11 cellular contexts compared by ENCODE assay signal in genomic region chr11:9138133-9138453, GRCh38. TPM values are rescaled to one million over a fixed set of nuclear protein-coding genes. Genes with fewer than 3 reads are reported as not detected.
DNase-seq lines count a peak whose midpoint lies in the region; ATAC-seq, FAIRE-seq and TF ChIP-seq lines count a peak whose summit lies in the region.
"Had no signal": no experiment of that assay in that cellular context is flagged by ENCODE, and none has a peak within 500 bp of the region (broad histone marks: within the 10 kb centered on the region; RNA-seq: fewer than 3 reads in every experiment).

No MANE protein-coding gene starts in this region.

- POLR2A ChIA-PET in GM12878 (lab: Charles Lee): interaction anchor here (0.8 kb wide), 1 partner anchor 221 kb away, joined by 3 read pairs; no protein-coding TSS in a partner anchor

- no TSS peak for BruUV-seq in GM12878 (replicated peaks; lab: Mats Ljungman, UMichigan)

- no peaks in the 10 kb centered on the region for H3K27me3 ChIP-seq in GM12878 (replicated peaks in 1 of 2; ENCODE audit: control insufficient read depth in 2 of 2, insufficient read depth in 2 of 2, low read length in 1 of 2)
- H3K27me3 ChIP-seq in prostate gland (replicated peaks; ENCODE audit: insufficient read depth): no peaks in the 10 kb centered on the region
- H3K27me3 ChIP-seq in uterus: no peaks in the 10 kb centered on the region
- H3K27me3 ChIP-seq: heart right ventricle had no signal

- H3K4me1 ChIP-seq in GM12878 (ENCODE audit: control insufficient read depth, insufficient read depth, low read length) (no peaks in the 10 kb centered on the region), prostate gland (replicated peaks) (peaks cover 32% of the 10 kb centered on the region), uterus (no peaks in the 10 kb centered on the region)

- DNase-seq in NCI-H526 (lab: John Stamatoyannopoulos, UW) (peak; percentile 38 to 64), NCI-H526 treated with DMSO at 0.1 percent for 48 hours (lab: John Stamatoyannopoulos, UW) (no peak), NCI-H128 (lab: John Stamatoyannopoulos, UW; ENCODE audit: unreplicated experiment) (peak; percentile 80), GM12878 (ENCODE audit: low read depth, low spot score) (no peak), prostate gland (ENCODE audit: low spot score) (no peak), uterus (no peak), HCEC 1CT (no peak)

- TF ChIP-seq POLR2A in GM12878 (IDR thresholded peaks at IDR 0.05; ENCODE audit: low read depth, low read length) (no peak), prostate gland (IDR thresholded peaks at IDR 0.05) (no peak), uterus (IDR thresholded peaks at IDR 0.05) (no peak)

- no peak overlapping the region for H3K27ac ChIP-seq in GM12878 (ENCODE audit: control insufficient read depth, insufficient read depth)
- H3K27ac ChIP-seq in prostate gland: peak overlapping the region; percentile 65 to 72
- H3K27ac ChIP-seq in uterus: peak overlapping the region in 1 of 2 donors; percentile 62

- in situ Hi-C loops in GM12878 (cut with MboI): loop anchor here (5.0 kb wide), 1 partner anchor 121 kb away; no protein-coding TSS in a partner anchor

- H3K36me3 ChIP-seq in GM12878 (ENCODE audit: control insufficient read depth in 2 of 2, insufficient read depth in 2 of 2, low read length in 1 of 2) (peaks cover 5 to 13% of the 10 kb centered on the region in 2 experiments), prostate gland (peaks cover 0 to 4% of the 10 kb centered on the region in 2 donors), uterus (no peaks in the 10 kb centered on the region)

- no peak for TF ChIP-seq EP300 in GM12878 (IDR thresholded peaks at IDR 0.05; ENCODE audit: borderline replicate concordance in 1 of 2, control insufficient read depth in 1 of 2, low read depth in 2 of 2, low read length in 2 of 2)

- H4K20me1 ChIP-seq in GM12878 (ENCODE audit: control insufficient read depth, insufficient read depth): no peaks in the 10 kb centered on the region

- ATAC-seq in GM12878: peak; percentile 28
- no peak for ATAC-seq in HG03354 (IDR thresholded peaks at IDR 0.05; ENCODE audit: poor library complexity, severe bottlenecking, unreplicated experiment)

- CTCF ChIA-PET in GM12878 (lab: Yijun Ruan, JAX): interaction anchor here (0.7 to 15.8 kb wide), 61 partner anchors 8 to 572 kb away, joined by 3 to 323 read pairs (median 5); partner anchors contain the start of genes AKIP1 and TMEM9B

- FAIRE-seq in GM12878 (lab: Jason Lieb, UNC): no peak

- no peak overlapping the region for H2AFZ ChIP-seq in GM12878 (ENCODE audit: control insufficient read depth, low read depth, low read length)

- H3K4me3 ChIP-seq in GM12878 (no peak overlapping the region), prostate gland (no peak overlapping the region), uterus (no peak overlapping the region)
- H3K4me3 ChIP-seq: heart right ventricle had no signal

- RAD21 ChIA-PET in GM12878 (lab: Charles Lee; ENCODE audit: unreplicated experiment): interaction anchor here (0.5 to 2.6 kb wide), 25 partner anchors 9 to 369 kb away, joined by 3 to 106 read pairs (median 4); partner anchors contain the start of gene TMEM9B

- H3K9ac ChIP-seq in GM12878 (ENCODE audit: control insufficient read depth, insufficient read depth, low read length): no peak overlapping the region

- TF ChIP-seq CTCF in GM12878 (IDR thresholded peaks at IDR 0.05 in 2 of 3, conservative IDR thresholded peaks at IDR 0.05 in 1 of 3; ENCODE audit: control insufficient read depth in 2 of 3, extremely low read depth in 1 of 3, insufficient read depth in 1 of 3, low read depth in 3 of 3, low read length in 3 of 3) (no peak), prostate gland (IDR thresholded peaks at IDR 0.05) (no peak), uterus (IDR thresholded peaks at IDR 0.05) (no peak)

- intact Hi-C loops in GM12878 (cut with micrococcal nuclease; ENCODE audit: unreplicated experiment) (no loop called here), prostate gland (cut with DNase I) (loop anchor here (2.0 kb wide), 1 partner anchor 223 kb away; no protein-coding TSS in a partner anchor), uterus (cut with DNase I; ENCODE audit: low total_unique reads) (loop anchor here (10.0 kb wide), 1 partner anchor 123 kb away; no protein-coding TSS in a partner anchor)

- H3K79me2 ChIP-seq in GM12878 (ENCODE audit: control insufficient read depth, insufficient read depth, low read length): no peaks in the 10 kb centered on the region

- no peaks in the 10 kb centered on the region for H3K9me3 ChIP-seq in GM12878 (replicated peaks; ENCODE audit: control insufficient read depth, insufficient read depth, low read length)
- H3K9me3 ChIP-seq in prostate gland: no peaks in the 10 kb centered on the region
- H3K9me3 ChIP-seq in uterus: no peaks in the 10 kb centered on the region
- H3K9me3 ChIP-seq: heart right ventricle had no signal

- no peak overlapping the region for H3K4me2 ChIP-seq in GM12878 (ENCODE audit: control insufficient read depth, insufficient read depth)

- SMC1A ChIA-PET in GM12878 (lab: Charles Lee; ENCODE audit: uncharacterized antibody, unreplicated experiment): interaction anchor here (0.6 to 2.9 kb wide), 31 partner anchors 9 to 369 kb away, joined by 3 to 95 read pairs (median 4); partner anchors contain the start of gene TMEM9B

- no peak for TF ChIP-seq RAD21 in GM12878 (IDR thresholded peaks at IDR 0.05; ENCODE audit: insufficient read depth, low read depth, low read length)

- 65% methylated on average over 3 of the region's 3 CpGs for WGBS in GM12878 (ENCODE audit: insufficient coverage, insufficient replicate concordance, low lambda C conversion rate, missing lambda C conversion rate)
- 28% methylated on average over 3 of the region's 3 CpGs for WGBS in prostate gland

TF ChIP-seq in GM12878, 131 proteins besides CTCF, POLR2A, EP300 and RAD21:
- no peak for TF ChIP-seq BACH1 (IDR thresholded peaks at IDR 0.05; ENCODE audit: borderline replicate concordance)
- no peak for TF ChIP-seq ATF2 (IDR thresholded peaks at IDR 0.05; ENCODE audit: low read length)
- no peak for TF ChIP-seq SREBF1 (IDR thresholded peaks at IDR 0.05; ENCODE audit: low read length)
- no peak for TF ChIP-seq RELA (IDR thresholded peaks at IDR 0.05; ENCODE audit: borderline replicate concordance, partially characterized antibody)
- no peak for TF ChIP-seq TCF12 (IDR thresholded peaks at IDR 0.05; ENCODE audit: low read depth, low read length)
- no peak for TF ChIP-seq IKZF2 (IDR thresholded peaks at IDR 0.05)
- TF ChIP-seq EZH2 (IDR thresholded peaks at IDR 0.05; ENCODE audit: borderline replicate concordance, control insufficient read depth, low read depth, low read length): no peak
- no peak for TF ChIP-seq PBX3 (IDR thresholded peaks at IDR 0.05; ENCODE audit: insufficient replicate concordance, low read depth, low read length)
- no peak for TF ChIP-seq ZNF24 (IDR thresholded peaks at IDR 0.05)

RNA-seq across cellular contexts. Expression of gene SCUBE2, which starts 46.7 kb away (rescaled TPM):
- total RNA-seq in GM12878 (2013; cell fraction: nucleolus; rRNA removed): 5.6 and 6.9 TPM in 2 replicates
- total RNA-seq in GM12878 (2014; rRNA removed) (0.27 and 0.56 TPM in 2 replicates), GM12878 (2014; rRNA removed; fragmentation: Illumina TruSeq; extraction: Trizol) (0.23 and 0.27 TPM in 2 replicates), GM12878 (2021) (0.24 and 0.31 TPM in 2 replicates), prostate gland (100 to 1,000 TPM in 1 of 2 donors, 10 to 100 TPM in 1; 69.8 to 149 TPM), uterus (10 to 100 TPM in 1 of 4 donors, 1 to 10 TPM in 2, under 1 TPM in 1; 0.88 to 66.8 (median 5.9) TPM)
- polyA plus RNA-seq in GM12878 (2011; ENCODE audit: low read depth): 0.10 TPM
- polyA plus RNA-seq in GM12878 (2011; rRNA removed) (0.31 and 0.52 TPM in 2 replicates), GM12878 (2014; fragmentation: Illumina TruSeq; extraction: Trizol) (0.06 and 0.12 TPM in 2 replicates), GM12878 (2014; fragmentation: Nextera tagmentation; extraction: Ambion mirVana) (under 1 TPM in 1 of 2 experiments, not detected in 1; 0.35 TPM), GM12878 (2014; rRNA removed) (0.10 and 0.18 TPM in 2 replicates), GM12878 (2016; fragmentation: Nextera tagmentation; extraction: Ambion mirVana) (under 1 TPM in 1 of 2 experiments, not detected in 1; 0.54 TPM)
- polyA plus RNA-seq in GM12878 (2011; cell fraction: cytosol; rRNA removed): 0.10 and 0.15 TPM in 2 replicates
- 1.3 and 1.9 TPM in 2 replicates for polyA plus RNA-seq in GM12878 (2011; cell fraction: nucleus; rRNA removed)
- 0.18 and 0.25 TPM in 2 replicates for polyA plus RNA-seq in GM12878 (2012)
- polyA minus RNA-seq in GM12878 (2011; rRNA and poly(A)+ RNA removed): 1.4 and 2.7 TPM in 2 replicates
- not detected in 2 replicates for polyA minus RNA-seq in GM12878 (2011; cell fraction: cytosol; rRNA and poly(A)+ RNA removed)
- polyA minus RNA-seq in GM12878 (2011; cell fraction: nucleus; rRNA and poly(A)+ RNA removed): 0.97 and 1.6 TPM in 2 replicates
- total RNA-seq: bronchial epithelial cell, HT-29 had no signal

Comparison
In these comparisons a context has a peak if more than half of its experiments do, and no peak if none do; other contexts are left out.
1. DNase-seq: peak in NCI-H526 (2 of 2) and NCI-H128 (single experiment); none in NCI-H526 treated with DMSO at 0.1 percent for 48 hours (single experiment), GM12878 (single experiment), prostate gland (single experiment), uterus (0 of 2) and HCEC 1CT (single experiment).